In the genomic region with DNA sequence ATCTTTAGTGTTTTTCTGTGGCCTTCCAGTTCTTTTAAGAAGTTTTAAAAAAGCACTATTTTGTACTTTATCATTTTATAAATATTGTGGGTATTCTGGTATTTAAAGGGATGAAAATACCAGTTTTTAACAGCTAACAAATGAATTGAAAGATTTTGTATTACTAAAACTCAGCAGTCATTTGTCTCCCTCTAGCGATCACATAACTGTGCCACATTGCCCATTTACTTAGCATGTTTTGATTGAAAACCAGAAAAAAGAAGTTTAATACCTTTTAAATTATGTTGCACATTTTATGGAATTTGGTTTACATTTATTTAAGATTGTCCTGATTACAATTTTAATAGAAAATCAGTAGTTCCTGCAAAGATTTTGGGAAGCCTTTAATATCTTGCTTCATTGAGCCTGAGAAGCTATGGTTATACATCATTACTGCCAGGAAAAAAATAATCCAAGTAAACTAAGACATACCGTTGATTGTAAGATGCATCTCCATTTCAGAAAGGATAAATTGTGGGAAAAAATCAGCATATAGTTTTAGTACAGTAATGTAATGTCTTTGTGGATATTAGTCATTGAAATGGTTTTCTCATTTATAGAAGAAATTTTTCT, we compare ENCODE assay signal across 8 cellular contexts. TPM values are rescaled to one million over a fixed set of nuclear protein-coding genes. Genes with fewer than 3 reads are reported as not detected.
DNase-seq lines count a peak whose midpoint lies in the region; ATAC-seq and TF ChIP-seq lines count a peak whose summit lies in the region.
"Had no signal": no experiment of that assay in that cellular context is flagged by ENCODE, and none has a peak within 500 bp of the region (broad histone marks: within the 10 kb centered on the region; RNA-seq: fewer than 3 reads in every experiment).

No MANE protein-coding gene starts in this region.

- no peaks in the 10 kb centered on the region for H3K9me3 ChIP-seq in Peyer's patch
- H3K9me3 ChIP-seq in smooth muscle cell (replicated peaks; ENCODE audit: low read depth) = no peaks in the 10 kb centered on the region

- no peaks in the 10 kb centered on the region for H3K36me3 ChIP-seq in GM23338 (ENCODE audit: insufficient read depth)
- H3K36me3 ChIP-seq in Peyer's patch = peaks cover 0 to 28% (median 0%) of the 10 kb centered on the region in 3 donors
- H3K36me3 ChIP-seq in smooth muscle cell (ENCODE audit: low read depth) = peaks cover 5% of the 10 kb centered on the region

- H3K27ac ChIP-seq in GM23338 (ENCODE audit: low read depth) (no peak overlapping the region), Peyer's patch (no peak overlapping the region), smooth muscle cell (ENCODE audit: low read depth) (no peak overlapping the region)

- H3K4me2 ChIP-seq in GM23338 (no peak overlapping the region), smooth muscle cell (no peak overlapping the region)

- H3F3A ChIP-seq in GM23338 (replicated peaks; ENCODE audit: low read depth) = no peaks in the 10 kb centered on the region
- H3F3A ChIP-seq in smooth muscle cell (ENCODE audit: low read depth) = no peaks in the 10 kb centered on the region

- H3K9ac ChIP-seq in smooth muscle cell (ENCODE audit: low read depth) = no peak overlapping the region

- H3K36me3 Mint-ChIP-seq in GM23338 (ENCODE audit: low read depth) = peaks cover 6% of the 10 kb centered on the region; the same call in 1 of the 3 replicates

- peak; percentile 63 to 82 for TF ChIP-seq CTCF in GM23338 (conservative IDR thresholded peaks at IDR 0.05; ENCODE audit: low read depth in 2 of 2)
- TF ChIP-seq CTCF in Peyer's patch (IDR thresholded peaks at IDR 0.05) = peak in 4 of 6 experiments; percentile 43 to 70 (median 57)
- peak; percentile 77 for TF ChIP-seq CTCF in fibroblast of the aortic adventitia (IDR thresholded peaks at IDR 0.05; ENCODE audit: insufficient read depth, low read length)
- peak; percentile 70 for TF ChIP-seq CTCF in smooth muscle cell (IDR thresholded peaks at IDR 0.05; ENCODE audit: borderline replicate concordance, insufficient read depth, poor library complexity, severe bottlenecking)

- H3K4me1 Mint-ChIP-seq in GM23338 = peaks cover 6% of the 10 kb centered on the region; the same call in 2 of the 3 replicates

- DNase-seq in GM23338 (ENCODE audit: low spot score) = peak; percentile 53
- DNase-seq in Peyer's patch = no peak
- DNase-seq in fibroblast of the aortic adventitia (ENCODE audit: low read depth) = peak; percentile 76
- DNase-seq in smooth muscle cell (lab: John Stamatoyannopoulos, UW; ENCODE audit: unreplicated experiment) = no peak
- no peak for DNase-seq in activated gamma-delta T cell (lab: John Stamatoyannopoulos, UW)
- DNase-seq in retina = no peak
- DNase-seq: NCI-H1092 treated with DMSO at 0.1 percent for 48 hours had no signal

- no peak overlapping the region for H2AFZ ChIP-seq in GM23338
- no peak overlapping the region for H2AFZ ChIP-seq in smooth muscle cell (ENCODE audit: low read depth)

- no peaks in the 10 kb centered on the region for H3K27me3 Mint-ChIP-seq in GM23338 (ENCODE audit: insufficient read depth, low read depth, poor library complexity)

- no peak overlapping the region for H3K4me3 Mint-ChIP-seq in GM23338

- no peaks in the 10 kb centered on the region for H3K4me1 ChIP-seq in GM23338 (ENCODE audit: insufficient read depth)
- no peaks in the 10 kb centered on the region for H3K4me1 ChIP-seq in Peyer's patch
- no peaks in the 10 kb centered on the region for H3K4me1 ChIP-seq in smooth muscle cell (ENCODE audit: low read depth)

- H4K20me1 ChIP-seq in GM23338 (replicated peaks; ENCODE audit: insufficient read depth) (peaks cover 3% of the 10 kb centered on the region; the same call in 1 of the 2 replicates), smooth muscle cell (ENCODE audit: low read depth) (peaks cover 69% of the 10 kb centered on the region)

- H3K4me3 ChIP-seq in GM23338 (no peak overlapping the region), Peyer's patch (no peak overlapping the region), fibroblast of the aortic adventitia (ENCODE audit: low read depth, low read length) (no peak overlapping the region), smooth muscle cell (no peak overlapping the region)

- no peak overlapping the region for H3K27ac Mint-ChIP-seq in GM23338

- no peak for ATAC-seq in GM23338
- no peak for ATAC-seq in HG03280 (IDR thresholded peaks at IDR 0.05; ENCODE audit: unreplicated experiment)

- no peaks in the 10 kb centered on the region for H3K9me3 Mint-ChIP-seq in GM23338

- no peak for TF ChIP-seq POLR2A in Peyer's patch (IDR thresholded peaks at IDR 0.05)

- H3K9me2 ChIP-seq in GM23338 (ENCODE audit: insufficient read depth) = no peaks in the 10 kb centered on the region

- H3K79me2 ChIP-seq in GM23338 (replicated peaks; ENCODE audit: insufficient read depth) = peaks cover 13% of the 10 kb centered on the region; the same call in 1 of the 2 replicates
- peaks cover 96% of the 10 kb centered on the region for H3K79me2 ChIP-seq in smooth muscle cell (ENCODE audit: low read depth)

- 57% methylated on average over 2 of the region's 2 CpGs for WGBS in smooth muscle cell (ENCODE audit: low lambda C conversion rate)

- no peaks in the 10 kb centered on the region for H3K27me3 ChIP-seq in GM23338 (ENCODE audit: insufficient read depth)
- no peaks in the 10 kb centered on the region for H3K27me3 ChIP-seq in Peyer's patch
- no peaks in the 10 kb centered on the region for H3K27me3 ChIP-seq in smooth muscle cell (ENCODE audit: low read depth)

TF ChIP-seq in GM23338, 12 proteins besides CTCF, POLR2A, EP300 and RAD21 (continues in another document):
- TF ChIP-seq, protein P1, sequence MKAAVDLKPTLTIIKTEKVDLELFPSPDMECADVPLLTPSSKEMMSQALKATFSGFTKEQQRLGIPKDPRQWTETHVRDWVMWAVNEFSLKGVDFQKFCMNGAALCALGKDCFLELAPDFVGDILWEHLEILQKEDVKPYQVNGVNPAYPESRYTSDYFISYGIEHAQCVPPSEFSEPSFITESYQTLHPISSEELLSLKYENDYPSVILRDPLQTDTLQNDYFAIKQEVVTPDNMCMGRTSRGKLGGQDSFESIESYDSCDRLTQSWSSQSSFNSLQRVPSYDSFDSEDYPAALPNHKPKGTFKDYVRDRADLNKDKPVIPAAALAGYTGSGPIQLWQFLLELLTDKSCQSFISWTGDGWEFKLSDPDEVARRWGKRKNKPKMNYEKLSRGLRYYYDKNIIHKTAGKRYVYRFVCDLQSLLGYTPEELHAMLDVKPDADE (IDR thresholded peaks at IDR 0.05) = no peak
- TF ChIP-seq STAT1 (IDR thresholded peaks at IDR 0.05; ENCODE audit: unreplicated experiment) (no peak), EZH2phosphoT487 (IDR thresholded peaks at IDR 0.05; ENCODE audit: unreplicated experiment) (no peak), EZH2 (IDR thresholded peaks at IDR 0.05; ENCODE audit: low read depth, unreplicated experiment) (no peak), ZNF114 (CRISPR knock-in tag; IDR thresholded peaks at IDR 0.05) (no peak), ZNF331 (CRISPR knock-in tag; IDR thresholded peaks at IDR 0.05; ENCODE audit: low read depth) (no peak), POLR2AphosphoS5 (IDR thresholded peaks at IDR 0.05; ENCODE audit: low read depth) (no peak)
- TF ChIP-seq, protein P2, sequence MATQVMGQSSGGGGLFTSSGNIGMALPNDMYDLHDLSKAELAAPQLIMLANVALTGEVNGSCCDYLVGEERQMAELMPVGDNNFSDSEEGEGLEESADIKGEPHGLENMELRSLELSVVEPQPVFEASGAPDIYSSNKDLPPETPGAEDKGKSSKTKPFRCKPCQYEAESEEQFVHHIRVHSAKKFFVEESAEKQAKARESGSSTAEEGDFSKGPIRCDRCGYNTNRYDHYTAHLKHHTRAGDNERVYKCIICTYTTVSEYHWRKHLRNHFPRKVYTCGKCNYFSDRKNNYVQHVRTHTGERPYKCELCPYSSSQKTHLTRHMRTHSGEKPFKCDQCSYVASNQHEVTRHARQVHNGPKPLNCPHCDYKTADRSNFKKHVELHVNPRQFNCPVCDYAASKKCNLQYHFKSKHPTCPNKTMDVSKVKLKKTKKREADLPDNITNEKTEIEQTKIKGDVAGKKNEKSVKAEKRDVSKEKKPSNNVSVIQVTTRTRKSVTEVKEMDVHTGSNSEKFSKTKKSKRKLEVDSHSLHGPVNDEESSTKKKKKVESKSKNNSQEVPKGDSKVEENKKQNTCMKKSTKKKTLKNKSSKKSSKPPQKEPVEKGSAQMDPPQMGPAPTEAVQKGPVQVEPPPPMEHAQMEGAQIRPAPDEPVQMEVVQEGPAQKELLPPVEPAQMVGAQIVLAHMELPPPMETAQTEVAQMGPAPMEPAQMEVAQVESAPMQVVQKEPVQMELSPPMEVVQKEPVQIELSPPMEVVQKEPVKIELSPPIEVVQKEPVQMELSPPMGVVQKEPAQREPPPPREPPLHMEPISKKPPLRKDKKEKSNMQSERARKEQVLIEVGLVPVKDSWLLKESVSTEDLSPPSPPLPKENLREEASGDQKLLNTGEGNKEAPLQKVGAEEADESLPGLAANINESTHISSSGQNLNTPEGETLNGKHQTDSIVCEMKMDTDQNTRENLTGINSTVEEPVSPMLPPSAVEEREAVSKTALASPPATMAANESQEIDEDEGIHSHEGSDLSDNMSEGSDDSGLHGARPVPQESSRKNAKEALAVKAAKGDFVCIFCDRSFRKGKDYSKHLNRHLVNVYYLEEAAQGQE (IDR thresholded peaks at IDR 0.05; ENCODE audit: unreplicated experiment) = no peak

RNA-seq across cellular contexts. Expression of a gene that starts 34.9 kb away (rescaled TPM):
- 53.1 and 56.5 TPM in 2 replicates for total RNA-seq in GM23338 (2014; rRNA removed; shearing (Covaris generic))
- polyA plus RNA-seq in GM23338 (2016; fragmentation: Nextera tagmentation; extraction: Ambion mirVana) (62.0 and 87.9 TPM in 2 replicates), smooth muscle cell (71.0 and 80.4 TPM in 2 replicates)
- total RNA-seq in Peyer's patch (100 to 1,000 TPM in 1 of 4 donors, 10 to 100 TPM in 3; 64.4 to 109 (median 83.0) TPM), fibroblast of the aortic adventitia (ENCODE audit: low replicate concordance) (94.9 and 102 TPM in 2 replicates), smooth muscle cell (81.6 and 112 TPM in 2 replicates)

Comparison
In these comparisons a context has a peak if more than half of its experiments do, and no peak if none do; other contexts are left out.
1. DNase-seq: peak in GM23338 (single experiment) and fibroblast of the aortic adventitia (single experiment); none in Peyer's patch (0 of 3), smooth muscle cell (single experiment), activated gamma-delta T cell (single experiment) and retina (single experiment).
2. Peak in every context shown above with its lines, with median percentiles within 50 percentile points of each other: CTCF ChIP-seq.